Comparison of ENCODE assay signal across 26 cellular contexts in the genomic region with DNA sequence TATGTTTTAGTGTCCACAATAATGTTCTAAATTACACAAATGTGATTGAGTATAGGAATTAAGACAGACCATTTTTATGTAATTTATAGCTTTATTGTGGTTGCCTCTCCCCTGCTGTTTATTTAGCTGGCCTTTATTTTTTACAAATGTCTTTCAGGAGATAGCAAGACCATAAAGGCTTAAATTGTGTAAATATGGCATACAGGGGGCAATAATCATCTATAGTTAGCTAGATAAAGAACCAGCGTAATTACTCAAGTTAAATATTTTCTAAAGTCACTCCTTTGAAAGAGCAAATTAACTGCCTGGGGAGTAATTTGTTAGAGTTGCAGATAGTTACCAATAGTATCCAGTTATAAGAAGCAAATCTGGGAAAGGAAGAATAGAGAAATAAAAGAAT. TPM values are rescaled to one million over a fixed set of nuclear protein-coding genes. Genes with fewer than 3 reads are reported as not detected.
"Had no signal": no experiment of that assay in that cellular context is flagged by ENCODE, and none has a peak within 500 bp of the region (broad histone marks: within the 10 kb centered on the region; RNA-seq: fewer than 3 reads in every experiment).

A gene (plus strand): TSS at position 323 of the 400 bp plus-strand sequence. CDS start 138 bp downstream, outside the sequence.

- H3K4me1 ChIP-seq: adrenal gland, breast epithelium, esophagus muscularis mucosa, prostate gland, right atrium auricular region, tibial nerve had no signal

- FAIRE-seq: colon, frontal cortex, TTC549 had no signal

- H3K36me3 Mint-ChIP-seq: activated naive CD8-positive, alpha-beta T cell; memory B cell; naive B cell had no signal

- H3K4me3 ChIP-seq: adrenal gland, breast epithelium, esophagus muscularis mucosa, prostate gland, right atrium auricular region, tibial nerve had no signal

- ATAC-seq: activated T-helper 17 cell treated with anti-CD3 and anti-CD28 coated beads, Interleukin-2, amount 50 U/mL, for 72 hours; effector memory CD8-positive, alpha-beta T cell; left cardiac atrium; stimulated activated naive CD8-positive, alpha-beta T cell treated with anti-CD3 and anti-CD28 coated beads, Interleukin-15, amount 100 ng/mL, for 72 hours had no signal

- H3K27me3 Mint-ChIP-seq: activated naive CD8-positive, alpha-beta T cell; activated T-cell treated with anti-CD3 and anti-CD28 coated beads, Interleukin-2, amount 50 U/mL, for 24 hours; activated T-helper 17 cell treated with anti-CD3 and anti-CD28 coated beads, Interleukin-2, amount 50 U/mL, for 72 hours; central memory CD8-positive, alpha-beta T cell; effector memory CD8-positive, alpha-beta T cell; memory B cell; naive B cell; stimulated activated naive CD8-positive, alpha-beta T cell treated with anti-CD3 and anti-CD28 coated beads, Interleukin-15, amount 100 ng/mL, for 72 hours had no signal

- DNase-seq: activated CD8-positive, alpha-beta memory T cell treated with anti-CD3 and anti-CD28 coated beads, Interleukin-2, amount 50 U/mL, for 4 hours; activated naive CD4-positive, alpha-beta T cell; activated T-cell treated with anti-CD3 and anti-CD28 coated beads, Interleukin-2, amount 50 U/mL, for 24 hours; adrenal gland; effector memory CD8-positive, alpha-beta T cell; islet precursor cell; left cardiac atrium; naive B cell; stimulated activated CD4-positive, alpha-beta T cell treated with anti-CD3 and anti-CD28 coated beads, Interleukin-12 subunit alpha, Interleukin-12 subunit beta, amount 100 ng/mL, for 4 hours; stimulated activated CD4-positive, alpha-beta T cell treated with anti-CD3 and anti-CD28 coated beads, Interleukin-4, amount 100 ng/mL, for 4 hours; stimulated activated naive CD8-positive, alpha-beta T cell treated with anti-CD3 and anti-CD28 coated beads, Interleukin-15, amount 100 ng/mL, for 72 hours; T-helper 1 cell had no signal

- H3K36me3 ChIP-seq: adrenal gland, breast epithelium, esophagus muscularis mucosa, prostate gland, right atrium auricular region, tibial nerve had no signal

- H3K4me1 Mint-ChIP-seq: activated T-helper 17 cell treated with anti-CD3 and anti-CD28 coated beads, Interleukin-2, amount 50 U/mL, for 72 hours; central memory CD8-positive, alpha-beta T cell; memory B cell; naive B cell; stimulated activated naive CD8-positive, alpha-beta T cell treated with anti-CD3 and anti-CD28 coated beads, Interleukin-15, amount 100 ng/mL, for 72 hours had no signal

- H3K4me3 Mint-ChIP-seq: activated naive CD8-positive, alpha-beta T cell; activated T-cell treated with anti-CD3 and anti-CD28 coated beads, Interleukin-2, amount 50 U/mL, for 24 hours; activated T-helper 17 cell treated with anti-CD3 and anti-CD28 coated beads, Interleukin-2, amount 50 U/mL, for 72 hours; central memory CD8-positive, alpha-beta T cell; effector memory CD8-positive, alpha-beta T cell; memory B cell; naive B cell; stimulated activated naive CD8-positive, alpha-beta T cell treated with anti-CD3 and anti-CD28 coated beads, Interleukin-15, amount 100 ng/mL, for 72 hours had no signal

- H3K9me3 ChIP-seq: adrenal gland, breast epithelium, esophagus muscularis mucosa, prostate gland, right atrium auricular region, tibial nerve had no signal

- H3K27me3 ChIP-seq: adrenal gland, breast epithelium, esophagus muscularis mucosa, right atrium auricular region, tibial nerve had no signal

- H3K27ac Mint-ChIP-seq: activated naive CD8-positive, alpha-beta T cell; activated T-cell treated with anti-CD3 and anti-CD28 coated beads, Interleukin-2, amount 50 U/mL, for 24 hours; activated T-helper 17 cell treated with anti-CD3 and anti-CD28 coated beads, Interleukin-2, amount 50 U/mL, for 72 hours; effector memory CD8-positive, alpha-beta T cell; memory B cell; naive B cell; stimulated activated naive CD8-positive, alpha-beta T cell treated with anti-CD3 and anti-CD28 coated beads, Interleukin-15, amount 100 ng/mL, for 72 hours had no signal

- H3K27ac ChIP-seq: adrenal gland, breast epithelium, esophagus muscularis mucosa, prostate gland, right atrium auricular region, tibial nerve had no signal

RNA-seq across cellular contexts. Expression of the gene that starts here (rescaled TPM):
- total RNA-seq: activated T-helper 17 cell treated with anti-CD3 and anti-CD28 coated beads, Interleukin-2, amount 50 U/mL, for 72 hours; dermis microvascular lymphatic vessel endothelial cell; mononuclear cell had no signal
